In genomic region chr17:77968788-77969187, GRCh38 we compare ENCODE assay signal across 21 cellular contexts.
"Had no signal": no experiment of that assay in that cellular context is flagged by ENCODE, and none has a peak within 500 bp of the region (broad histone marks: within the 10 kb centered on the region; RNA-seq: fewer than 3 reads in every experiment).

No MANE protein-coding gene starts in this region.

- H3K36me3 ChIP-seq: pancreas, spleen, thoracic aorta, vagina had no signal

- H3K36me3 Mint-ChIP-seq: type B pancreatic cell had no signal

- FAIRE-seq: bronchial epithelial cell, pancreas, TTC549 had no signal

- H3K27ac Mint-ChIP-seq: activated naive CD4-positive, alpha-beta T cell treated with anti-CD3 and anti-CD28 coated beads for 36 hours; activated naive CD8-positive, alpha-beta T cell treated with anti-CD3 and anti-CD28 coated beads, Interleukin-2, amount 10 ng/mL, durations not matched to agents 7 days and 5 days; memory B cell; nephron progenitor cell; T-cell; type B pancreatic cell had no signal

- H3K27ac ChIP-seq: coronary artery, epithelial cell of prostate, pancreas, spleen, thoracic aorta, vagina had no signal

- H3K4me1 ChIP-seq: pancreas had no signal

- H3K4me3 ChIP-seq: coronary artery, pancreas, spleen, thoracic aorta, vagina had no signal

- H3K9me3 ChIP-seq: pancreas, spleen, thoracic aorta, vagina had no signal

- H3K4me3 Mint-ChIP-seq: activated naive CD4-positive, alpha-beta T cell treated with anti-CD3 and anti-CD28 coated beads for 36 hours; activated naive CD8-positive, alpha-beta T cell treated with anti-CD3 and anti-CD28 coated beads, Interleukin-2, amount 10 ng/mL, durations not matched to agents 7 days and 5 days; activated T-cell treated with anti-CD3 and anti-CD28 coated beads, Interleukin-2, amount 50 U/mL, for 4 hours; immature natural killer cell; memory B cell; nephron progenitor cell; type B pancreatic cell had no signal

- H3K9me3 Mint-ChIP-seq: activated naive CD4-positive, alpha-beta T cell treated with anti-CD3 and anti-CD28 coated beads for 36 hours; activated naive CD8-positive, alpha-beta T cell treated with anti-CD3 and anti-CD28 coated beads, Interleukin-2, amount 10 ng/mL, durations not matched to agents 7 days and 5 days; activated T-cell treated with anti-CD3 and anti-CD28 coated beads, Interleukin-2, amount 50 U/mL, for 4 hours; immature natural killer cell; memory B cell; nephron progenitor cell; T-cell; type B pancreatic cell had no signal

- ATAC-seq: activated T-cell treated with anti-CD3 and anti-CD28 coated beads, Interleukin-2, amount 50 U/mL, for 4 hours; pancreas; T-cell had no signal

- H3K27me3 Mint-ChIP-seq: activated naive CD8-positive, alpha-beta T cell treated with anti-CD3 and anti-CD28 coated beads, Interleukin-2, amount 10 ng/mL, durations not matched to agents 7 days and 5 days; memory B cell; T-cell; type B pancreatic cell had no signal

- DNase-seq: activated naive CD4-positive, alpha-beta T cell treated with anti-CD3 and anti-CD28 coated beads for 36 hours; activated naive CD8-positive, alpha-beta T cell treated with anti-CD3 and anti-CD28 coated beads, Interleukin-2, amount 10 ng/mL, durations not matched to agents 7 days and 5 days; activated T-cell treated with anti-CD3 and anti-CD28 coated beads, Interleukin-2, amount 50 U/mL, for 4 hours; amniotic stem cell; cerebellar nuclear complex; immature natural killer cell; kidney glomerular epithelial cell; nephron progenitor cell; pancreas; spleen; stimulated activated CD4-positive, alpha-beta T cell treated with anti-CD3 and anti-CD28 coated beads, Interleukin-4, amount 100 ng/mL, for 1 hour; stimulated activated naive CD4-positive, alpha-beta T cell treated with Interleukin-2 at 50 U/mL for 16 hours; T-cell had no signal

- H3K27me3 ChIP-seq: pancreas, spleen, vagina had no signal
